ENCODE assay signal across 8 cellular contexts in genomic region chr2:42049411-42050349, GRCh38. TPM values are rescaled to one million over a fixed set of nuclear protein-coding genes. Genes with fewer than 3 reads are reported as not detected.
DNase-seq lines count a peak whose midpoint lies in the region; ATAC-seq and TF ChIP-seq lines count a peak whose summit lies in the region.

No MANE protein-coding gene starts in this region.

- no peak for ATAC-seq in esophagus mucosa

- no peaks in the 10 kb centered on the region for H3K27me3 ChIP-seq in brain microvascular endothelial cell (replicated peaks)
- peaks cover 4% of the 10 kb centered on the region for H3K27me3 ChIP-seq in kidney epithelial cell (ENCODE audit: control insufficient read depth, insufficient read depth, low read length)

- DNase-seq in GM12864 (ENCODE audit: low read depth) (peak; percentile 16), brain microvascular endothelial cell (no peak), kidney epithelial cell (ENCODE audit: low read depth) (no peak), SIG-M5 (lab: John Stamatoyannopoulos, UW) (no peak), caudate nucleus (lab: John Stamatoyannopoulos, UW) (no peak)
- DNase-seq in activated CD8-positive, alpha-beta memory T cell treated with anti-CD3 and anti-CD28 coated beads, Interleukin-2, amount 50 U/mL, for 48 hours: no peak

- H3K4me3 ChIP-seq in GM12864 (ENCODE audit: low read depth, low read length) (no peak overlapping the region), brain microvascular endothelial cell (ENCODE audit: low read depth, low read length) (peak overlapping the region; percentile 76), kidney epithelial cell (ENCODE audit: low read depth, low read length) (peak overlapping the region; percentile 51), skin epidermis (peak overlapping the region in 4 of 7 experiments; percentile 31 to 53 (median 41))

- H3K36me3 ChIP-seq in brain microvascular endothelial cell (replicated peaks) (peaks cover 8% of the 10 kb centered on the region), kidney epithelial cell (ENCODE audit: control insufficient read depth, insufficient read depth, low read length) (no peaks in the 10 kb centered on the region)

- no peak for TF ChIP-seq CTCF in GM12864 (IDR thresholded peaks at IDR 0.05; ENCODE audit: low read depth, low read length, missing control alignments)
- TF ChIP-seq CTCF in brain microvascular endothelial cell (IDR thresholded peaks at IDR 0.05; ENCODE audit: low read depth, low read length, missing control alignments): no peak
- TF ChIP-seq CTCF in kidney epithelial cell (IDR thresholded peaks at IDR 0.05; ENCODE audit: insufficient read depth, low read length, poor library complexity, severe bottlenecking): no peak

- in situ Hi-C loops in brain microvascular endothelial cell (cut with HindIII; ENCODE audit: low pct_ligation_motif_present, low sequenced_read_pairs): no loop called here

- H3K27ac ChIP-seq in brain microvascular endothelial cell (peak overlapping the region; percentile 29), skin epidermis (peak overlapping the region in 12 of 21 experiments; percentile 5 to 85 (median 58)), caudate nucleus (ENCODE audit: low read depth, low read length) (no peak overlapping the region)

RNA-seq across cellular contexts. Expression of gene PKDCC, which starts 1.9 kb away (rescaled TPM):
- total RNA-seq in kidney epithelial cell (6.6 and 8.5 TPM in 2 replicates), esophagus mucosa (1.8 TPM)
